Comparison of ENCODE assay signal across 25 cellular contexts in the genomic region with DNA sequence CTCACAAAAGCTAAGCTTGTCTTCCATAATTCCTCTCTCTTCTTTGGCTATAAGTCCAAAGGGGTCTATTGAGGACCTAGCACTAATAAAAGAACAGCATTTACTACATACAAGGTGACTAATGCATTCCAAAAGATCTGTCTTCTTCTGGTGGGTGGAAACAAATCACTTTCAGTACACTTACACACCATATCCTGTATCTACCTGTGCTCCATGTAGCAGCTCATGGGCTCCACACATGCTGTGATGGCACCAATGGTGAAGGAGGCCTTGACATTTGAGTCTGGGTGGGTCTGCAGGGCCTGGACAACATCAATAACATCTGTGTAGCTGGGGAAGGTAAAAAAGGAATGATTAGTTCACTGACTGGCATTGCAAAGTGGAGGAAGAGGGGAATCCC.
"Had no signal": no experiment of that assay in that cellular context is flagged by ENCODE, and none has a peak within 500 bp of the region (broad histone marks: within the 10 kb centered on the region; RNA-seq: fewer than 3 reads in every experiment).

No MANE protein-coding gene starts in this region.

- H3K27me3 ChIP-seq: left lung, ovary, right atrium auricular region, right lobe of liver, transverse colon, upper lobe of left lung, vagina had no signal

- H3K4me1 ChIP-seq: left lung, lower lobe of right lung, right atrium auricular region, right lobe of liver, transverse colon, upper lobe of left lung, vagina had no signal

- H3K4me3 Mint-ChIP-seq: mesothelial cell of epicardium; natural killer cell treated with Interleukin-12 subunit alpha and Interleukin-12 subunit beta and Interleukin-15 and Interleukin-18, amount 100 ng/mL, for 72 hours; stimulated activated naive B cell treated with anti-CD40 and anti-IgM and Interleukin-4, amounts not matched to agents 10 μg/mL and 1 μg/mL and 100 μg/mL, for 72 hours; stimulated activated naive CD8-positive, alpha-beta T cell treated with anti-CD3 and anti-CD28 coated beads, Interleukin-15, Interleukin-2, amounts not matched to agents 100 ng/mL and 50 ng/mL, for 24 hours had no signal

- H3K9me3 Mint-ChIP-seq: mesothelial cell of epicardium; naive B cell; natural killer cell treated with Interleukin-12 subunit alpha and Interleukin-12 subunit beta and Interleukin-15 and Interleukin-18, amount 100 ng/mL, for 72 hours; stimulated activated naive B cell treated with anti-CD40 and anti-IgM and Interleukin-4, amounts not matched to agents 10 μg/mL and 1 μg/mL and 100 μg/mL, for 72 hours; stimulated activated naive CD8-positive, alpha-beta T cell treated with anti-CD3 and anti-CD28 coated beads, Interleukin-15, Interleukin-2, amounts not matched to agents 100 ng/mL and 50 ng/mL, for 24 hours had no signal

- H3K36me3 ChIP-seq: ovary had no signal

- H3K4me1 Mint-ChIP-seq: naive B cell had no signal

- H3K27me3 Mint-ChIP-seq: naive B cell; natural killer cell treated with Interleukin-12 subunit alpha and Interleukin-12 subunit beta and Interleukin-15 and Interleukin-18, amount 100 ng/mL, for 72 hours; progenitor cell of endocrine pancreas; stimulated activated naive B cell treated with anti-CD40 and anti-IgM and Interleukin-4, amounts not matched to agents 10 μg/mL and 1 μg/mL and 100 μg/mL, for 72 hours; stimulated activated naive CD8-positive, alpha-beta T cell treated with anti-CD3 and anti-CD28 coated beads, Interleukin-15, Interleukin-2, amounts not matched to agents 100 ng/mL and 50 ng/mL, for 24 hours had no signal

- DNase-seq: hippocampal formation; kidney; left colon; left lung; lower lobe of right lung; mammary epithelial cell; mesenchymal stem cell; naive B cell; ovary; right lobe of liver; stimulated activated CD4-positive, alpha-beta T cell treated with anti-CD3 and anti-CD28 coated beads, Interleukin-1b, Interleukin-23, amount 100 ng/mL, for 48 hours; stimulated activated CD4-positive, alpha-beta T cell treated with anti-CD3 and anti-CD28 coated beads, Interleukin-2, amount 100 ng/mL, for 48 hours; stimulated activated CD4-positive, alpha-beta T cell treated with anti-CD3 and anti-CD28 coated beads, Interleukin-4, amount 100 ng/mL, for 4 hours; stimulated activated CD8-positive, alpha-beta memory T cell treated with anti-CD3 and anti-CD28 coated beads, Interleukin-4, amount 100 ng/mL, for 48 hours; stimulated activated naive B cell treated with anti-CD40 and anti-IgM and Interleukin-4, amounts not matched to agents 10 μg/mL and 1 μg/mL and 100 μg/mL, for 72 hours; substantia nigra; transverse colon; upper lobe of left lung had no signal

- H3K27ac ChIP-seq: left lung, lower lobe of right lung, ovary, right atrium auricular region, right lobe of liver, transverse colon, vagina had no signal

- H3K4me2 ChIP-seq: smooth muscle cell had no signal

- H3K4me3 ChIP-seq: left lung, lower lobe of right lung, ovary, right atrium auricular region, right lobe of liver, smooth muscle cell, transverse colon, upper lobe of left lung, vagina had no signal

- H3K36me3 Mint-ChIP-seq: natural killer cell treated with Interleukin-12 subunit alpha and Interleukin-12 subunit beta and Interleukin-15 and Interleukin-18, amount 100 ng/mL, for 72 hours had no signal

- ATAC-seq: left colon; left lung; lower lobe of right lung; natural killer cell treated with Interleukin-12 subunit alpha and Interleukin-12 subunit beta and Interleukin-15 and Interleukin-18, amount 100 ng/mL, for 72 hours; right lobe of liver; stimulated activated naive B cell treated with anti-CD40 and anti-IgM and Interleukin-4, amounts not matched to agents 10 μg/mL and 1 μg/mL and 100 μg/mL, for 72 hours had no signal

- H3K27ac Mint-ChIP-seq: mesothelial cell of epicardium; naive B cell; natural killer cell treated with Interleukin-12 subunit alpha and Interleukin-12 subunit beta and Interleukin-15 and Interleukin-18, amount 100 ng/mL, for 72 hours; progenitor cell of endocrine pancreas; stimulated activated naive B cell treated with anti-CD40 and anti-IgM and Interleukin-4, amounts not matched to agents 10 μg/mL and 1 μg/mL and 100 μg/mL, for 72 hours; stimulated activated naive CD8-positive, alpha-beta T cell treated with anti-CD3 and anti-CD28 coated beads, Interleukin-15, Interleukin-2, amounts not matched to agents 100 ng/mL and 50 ng/mL, for 24 hours had no signal

- H3K9me3 ChIP-seq: left lung, lower lobe of right lung, ovary, right atrium auricular region, right lobe of liver, transverse colon, upper lobe of left lung, vagina had no signal
